Comparison of ENCODE assay signal across 26 cellular contexts in genomic region chr5:105663671-105664070, GRCh38.
DNase-seq lines count a peak whose midpoint lies in the region; ATAC-seq, FAIRE-seq and TF ChIP-seq lines count a peak whose summit lies in the region.
"Had no signal": no experiment of that assay in that cellular context is flagged by ENCODE, and none has a peak within 500 bp of the region (broad histone marks: within the 10 kb centered on the region; RNA-seq: fewer than 3 reads in every experiment).

No MANE protein-coding gene starts in this region.

- no peaks in the 10 kb centered on the region for H3K36me3 ChIP-seq in pancreas
- H3K36me3 ChIP-seq: BLaER1 treated with 17β-estradiol and CSF1 and Interleukin-3, amounts not matched to agents 10 nM and 100 nM had no signal

- 75 to 89% methylated on average over 4 of the region's 4 CpGs for WGBS in pancreas, 2 donors

- intact Hi-C loops in pancreas (cut with DNase I) = no loop called here

- peak; percentile 55 for FAIRE-seq in RCC 7860 (lab: Jason Lieb, UNC)
- FAIRE-seq in endometrium (lab: Jason Lieb, UNC) = peak; percentile 79
- peak; percentile 5 for FAIRE-seq in pancreas (lab: Jason Lieb, UNC)
- FAIRE-seq: D721Med, GM12878, GM12892, GM18507 had no signal

- H3K27me3 ChIP-seq in pancreas = no peaks in the 10 kb centered on the region
- H3K27me3 ChIP-seq: BLaER1 treated with 17β-estradiol and CSF1 and Interleukin-3, amounts not matched to agents 10 nM and 100 nM had no signal

- H3K4me3 ChIP-seq in pancreas (no peak overlapping the region), coronary artery (no peak overlapping the region)
- H3K4me3 ChIP-seq: BLaER1 treated with 17β-estradiol and CSF1 and Interleukin-3, amounts not matched to agents 10 nM and 100 nM; GM12878 had no signal

- TF ChIP-seq CTCF in pancreas (IDR thresholded peaks at IDR 0.05) = no peak
- no peak for TF ChIP-seq CTCF in coronary artery (IDR thresholded peaks at IDR 0.05)

- DNase-seq in RCC 7860 (ENCODE audit: low spot score) = no peak
- no peak for DNase-seq in pancreas
- no peak for DNase-seq in coronary artery (ENCODE audit: low spot score)
- DNase-seq in DMS 273 (lab: John Stamatoyannopoulos, UW; ENCODE audit: unreplicated experiment) = no peak
- no peak for DNase-seq in AG08396 (ENCODE audit: low spot score)
- DNase-seq: 8988T; ACHN; AML-193; Caco-2; Calu3; CD4-positive, alpha-beta T cell; CD8-positive, alpha-beta T cell; DMS 273 treated with DMSO at 0.1 percent for 48 hours; DMS153; DMS53; DMS79; DND-41; EL; GDM1 had no signal

- no peaks in the 10 kb centered on the region for H3K4me1 ChIP-seq in pancreas
- H3K4me1 ChIP-seq: BLaER1 treated with 17β-estradiol and CSF1 and Interleukin-3, amounts not matched to agents 10 nM and 100 nM; Caco-2 had no signal

- no peaks in the 10 kb centered on the region for H3K9me3 ChIP-seq in pancreas
- H3K9me3 ChIP-seq: BLaER1 treated with 17β-estradiol and CSF1 and Interleukin-3, amounts not matched to agents 10 nM and 100 nM had no signal

- no peak for ATAC-seq in pancreas
- ATAC-seq: CD8-positive, alpha-beta T cell; GM12878 had no signal

- H3K27ac ChIP-seq in pancreas (no peak overlapping the region), coronary artery (no peak overlapping the region)
- H3K27ac ChIP-seq: BLaER1 treated with 17β-estradiol and CSF1 and Interleukin-3, amounts not matched to agents 10 nM and 100 nM; C4-2B had no signal
